In the genomic region with DNA sequence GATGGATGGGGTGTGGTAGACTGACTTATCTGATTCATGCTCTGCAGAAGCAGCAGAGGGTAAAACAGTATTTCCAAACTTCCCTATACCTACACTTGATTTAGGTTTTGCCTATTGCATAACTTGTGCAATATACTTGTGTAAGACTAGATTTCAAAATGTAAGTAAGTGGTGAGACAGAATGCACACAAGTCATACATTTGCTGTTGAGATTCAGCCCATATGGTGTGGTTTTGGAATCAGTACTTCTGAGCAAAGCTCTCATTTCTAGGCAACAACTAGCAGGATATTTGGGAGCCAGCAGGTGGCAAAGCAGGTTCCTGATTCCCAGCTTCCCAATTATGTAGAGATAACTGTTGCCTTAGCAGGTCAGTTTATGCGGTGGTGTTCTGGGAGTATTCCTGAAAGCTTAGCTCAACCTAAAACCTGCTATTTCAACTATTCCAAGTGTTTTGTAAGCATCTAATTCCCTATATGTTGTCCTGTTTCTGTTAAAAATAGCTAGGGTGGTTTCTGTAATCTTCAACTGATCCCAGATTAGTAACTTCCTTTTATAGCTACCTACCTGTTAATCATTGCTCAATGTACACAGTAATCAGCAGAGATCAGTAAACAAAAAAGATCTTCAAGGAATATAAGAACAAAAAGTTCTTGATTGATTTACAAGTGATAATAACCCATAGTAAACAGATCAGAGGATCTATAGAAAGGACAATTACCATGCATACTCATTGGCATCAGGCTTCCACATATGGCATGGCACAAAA, we compare ENCODE assay signal across 1 cellular context.
TF ChIP-seq lines count a peak whose summit lies in the region.

No MANE protein-coding gene starts in this region.

TF ChIP-seq in HCT116, 20 proteins besides CTCF, POLR2A, EP300 and RAD21:
- TF ChIP-seq, protein P1, sequence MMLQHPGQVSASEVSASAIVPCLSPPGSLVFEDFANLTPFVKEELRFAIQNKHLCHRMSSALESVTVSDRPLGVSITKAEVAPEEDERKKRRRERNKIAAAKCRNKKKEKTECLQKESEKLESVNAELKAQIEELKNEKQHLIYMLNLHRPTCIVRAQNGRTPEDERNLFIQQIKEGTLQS (IDR thresholded peaks at IDR 0.05), result no peak
- TF ChIP-seq FOSL1 (IDR thresholded peaks at IDR 0.05; ENCODE audit: low read depth) (no peak), TCF7L2 (IDR thresholded peaks at IDR 0.05; ENCODE audit: borderline replicate concordance, extremely low read depth, insufficient read depth, insufficient read length) (no peak), JUND (IDR thresholded peaks at IDR 0.05) (no peak), ZNF274 (IDR thresholded peaks at IDR 0.05; ENCODE audit: low read depth, low read length) (no peak), SP1 (IDR thresholded peaks at IDR 0.05; ENCODE audit: low read depth) (no peak)
- TF ChIP-seq, protein P2, sequence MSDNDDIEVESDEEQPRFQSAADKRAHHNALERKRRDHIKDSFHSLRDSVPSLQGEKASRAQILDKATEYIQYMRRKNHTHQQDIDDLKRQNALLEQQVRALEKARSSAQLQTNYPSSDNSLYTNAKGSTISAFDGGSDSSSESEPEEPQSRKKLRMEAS (IDR thresholded peaks at IDR 0.05), result no peak
